ENCODE assay signal across 8 cellular contexts in the genomic region with DNA sequence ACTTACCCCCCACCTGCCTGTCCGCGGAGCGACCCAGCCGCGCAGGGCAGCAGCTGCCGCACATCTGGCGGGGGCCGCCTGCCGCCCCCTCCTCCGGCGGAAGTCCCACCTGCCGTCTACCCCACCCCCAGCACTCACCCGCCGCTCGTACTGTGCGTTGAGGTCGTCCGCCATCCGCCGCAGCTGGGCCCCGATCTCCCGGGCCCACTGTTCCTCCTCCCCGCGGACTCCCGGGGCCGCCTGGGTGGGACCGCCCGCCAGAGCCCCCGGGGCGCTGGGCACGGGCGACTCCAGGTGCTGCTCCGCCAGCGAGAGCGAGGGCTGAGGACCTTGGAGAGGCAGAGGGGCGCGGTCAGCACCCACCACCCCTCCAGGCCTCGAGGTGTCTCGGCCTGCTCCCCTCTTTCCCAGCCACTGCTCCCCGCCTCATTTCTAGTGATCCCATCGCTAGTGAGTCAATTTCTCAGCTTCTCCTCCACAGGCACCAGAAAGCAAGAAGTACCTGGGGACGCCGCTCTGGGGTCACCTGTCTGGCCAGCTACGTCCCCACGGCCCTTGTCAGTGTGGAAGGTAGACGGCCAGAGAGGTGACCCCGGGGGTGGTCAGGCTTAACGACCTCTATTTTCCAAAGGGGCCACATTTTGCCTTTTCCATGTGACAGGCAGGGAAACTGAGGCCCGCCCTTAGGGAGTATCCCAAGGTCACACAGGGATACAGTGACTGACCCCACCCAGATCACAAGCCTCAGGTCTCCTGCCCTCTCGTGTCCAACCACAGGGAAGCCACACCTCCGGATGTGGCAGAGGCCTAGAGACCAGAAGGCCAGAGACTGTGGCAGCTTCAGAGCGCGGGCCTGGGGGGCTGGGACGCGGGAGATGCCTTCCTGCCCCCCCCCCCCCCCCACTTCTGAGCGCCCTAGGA. TPM values are rescaled to one million over a fixed set of nuclear protein-coding genes. Genes with fewer than 3 reads are reported as not detected.
DNase-seq lines count a peak whose midpoint lies in the region; ATAC-seq and TF ChIP-seq lines count a peak whose summit lies in the region.

No MANE protein-coding gene starts in this region.

- no peak overlapping the region for H2BK5ac ChIP-seq in H9 (ENCODE audit: insufficient read length, low read length)

- H3K4me3 ChIP-seq in epithelial cell of esophagus (ENCODE audit: low read length) (peak overlapping the region; percentile 24), tibial artery (peak overlapping the region; percentile 82 to 91)

- intact Hi-C loops in activated B cell treated with CpG ODN at 0.5 μM for 24 hours (cut with micrococcal nuclease) (loop anchor here (1.0 to 10.0 kb wide), 7 partner anchors 16 to 442 kb away; partner anchors contain the start of genes ARHGAP35, CCDC9, INAFM1 and SLC1A5), tibial artery (cut with DNase I; ENCODE audit: low total_unique reads) (no loop called here)

- no peak overlapping the region for H3K56ac ChIP-seq in H9 (ENCODE audit: insufficient read length, low read depth, low read length)

- H2BK12ac ChIP-seq in H9 (ENCODE audit: insufficient read length, low read depth, low read length): no peak overlapping the region

- no peak overlapping the region for H2AK5ac ChIP-seq in H9 (ENCODE audit: insufficient read length, low read length)

- DNase-seq in NK-92 treated with Interleukin-12 subunit alpha and Interleukin-12 subunit beta, amount 100 ng/mL, for 24 hours (lab: John Stamatoyannopoulos, UW): peak; percentile 72
- DNase-seq in NK-92 (lab: John Stamatoyannopoulos, UW; ENCODE audit: unreplicated experiment) (no peak), H9 (peak; percentile 75), MV-4-11 (lab: John Stamatoyannopoulos, UW) (peak; percentile 96), activated B cell treated with CpG ODN at 0.5 μM for 24 hours (peak; percentile 54), epithelial cell of esophagus (ENCODE audit: low read depth) (peak; percentile 41), mucosa of gallbladder (ENCODE audit: low spot score) (peak; percentile 81), tibial artery (peak; percentile 91 to 93)

- H3K14ac ChIP-seq in H9 (ENCODE audit: insufficient read depth, low read length): peak overlapping the region; percentile 85

- no peak overlapping the region for H3K23ac ChIP-seq in H9 (ENCODE audit: insufficient read length, low read depth, low read length)

- H2AFZ ChIP-seq in H9 (ENCODE audit: low read length): no peak overlapping the region

- H3K79me1 ChIP-seq in H9 (ENCODE audit: insufficient read depth, low read depth, low read length, poor library complexity, severe bottlenecking): no peaks in the 10 kb centered on the region

- ATAC-seq in activated B cell treated with CpG ODN at 0.5 μM for 24 hours (ENCODE audit: low read depth): peak; percentile 7

- H3K4me1 ChIP-seq in H9 (ENCODE audit: insufficient read depth, low read length) (peaks cover 2% of the 10 kb centered on the region; the same call in 1 of the 2 replicates), tibial artery (peaks cover 0 to 49% (median 32%) of the 10 kb centered on the region in 4 donors)

- H2BK20ac ChIP-seq in H9 (ENCODE audit: low read depth, low read length, poor library complexity, severe bottlenecking): no peak overlapping the region

- no peaks in the 10 kb centered on the region; a peak in 1 of 5 replicates for H3K9me3 Mint-ChIP-seq in H9
- H3K9me3 Mint-ChIP-seq in activated B cell treated with CpG ODN at 0.5 μM for 24 hours: no peaks in the 10 kb centered on the region

- no peak overlapping the region; the same call in 1 of the 2 replicates for H2BK15ac ChIP-seq in H9 (ENCODE audit: low read depth, low read length)

- no peaks in the 10 kb centered on the region for H3K9me3 ChIP-seq in H9 (ENCODE audit: control insufficient read depth, low read depth, low read length)
- H3K9me3 ChIP-seq in tibial artery: no peaks in the 10 kb centered on the region

- WGBS in H9 (ENCODE audit: extremely low coverage, insufficient read length, low lambda C conversion rate): no CpG with 5 or more reads among the region's 56 CpGs

- H3K27ac ChIP-seq in H9 (ENCODE audit: insufficient read length, low read depth, low read length) (peak overlapping the region; percentile 36), tibial artery (peak overlapping the region; percentile 93 to 99)

- H3K36me3 ChIP-seq in tibial artery: peaks cover 7 to 23% (median 19%) of the 10 kb centered on the region in 3 donors

- peaks cover 0 to 18% (median 8%) of the 10 kb centered on the region in 3 experiments; a peak in 5 of 7 replicates for H3K36me3 Mint-ChIP-seq in H9 (ENCODE audit: insufficient read depth in 1 of 3, low read depth in 3 of 3)
- H3K36me3 Mint-ChIP-seq in activated B cell treated with CpG ODN at 0.5 μM for 24 hours (ENCODE audit: low read depth): no peaks in the 10 kb centered on the region

- POLR2A ChIA-PET in activated B cell treated with CpG ODN at 0.5 μM for 24 hours (lab: Charles Lee): interaction anchor here (0.6 to 7.3 kb wide), 27 partner anchors 11 to 607 kb away, joined by 3 to 152 read pairs (median 6); partner anchors contain the start of genes CCDC9, INAFM1, KPTN and SAE1

- H3K18ac ChIP-seq in H9 (ENCODE audit: insufficient read length, low read depth, low read length): peak overlapping the region; percentile 79

- H4K8ac ChIP-seq in H9 (replicated peaks; ENCODE audit: insufficient read length, low read depth, low read length): no peak overlapping the region

- no peak overlapping the region for H4K5ac ChIP-seq in H9 (ENCODE audit: insufficient read length, low read depth, low read length)

- peaks cover 4% of the 10 kb centered on the region for H4K20me1 ChIP-seq in H9 (ENCODE audit: control insufficient read depth, insufficient read depth, insufficient read length)

- no peaks in the 10 kb centered on the region for H3K27me3 Mint-ChIP-seq in H9 (ENCODE audit: low read depth)
- H3K27me3 Mint-ChIP-seq in activated B cell treated with CpG ODN at 0.5 μM for 24 hours: no peaks in the 10 kb centered on the region

- no peak overlapping the region for H3T11ph ChIP-seq in H9 (ENCODE audit: low read length)

- H3K9ac ChIP-seq in H9 (ENCODE audit: extremely low read depth, insufficient read length, low read length): peak overlapping the region; percentile 51

- H4K91ac ChIP-seq in H9 (ENCODE audit: insufficient read length, low read depth, low read length): peak overlapping the region; percentile 79

- H3K79me2 ChIP-seq in H9 (ENCODE audit: insufficient read depth, low read length): peaks cover 2% of the 10 kb centered on the region; the same call in 1 of the 2 replicates

- peaks cover 30% of the 10 kb centered on the region for H3K23me2 ChIP-seq in H9 (ENCODE audit: insufficient read length, low read depth, low read length, poor library complexity, severe bottlenecking)

- peak overlapping the region; percentile 48 for H3K4me2 ChIP-seq in H9 (ENCODE audit: insufficient read depth, insufficient read length, low read length)

- H3K4me3 Mint-ChIP-seq in H9 (peak overlapping the region in 1 of 2 experiments; percentile 82; a peak in 4 of 5 replicates), activated B cell treated with CpG ODN at 0.5 μM for 24 hours (peak overlapping the region; percentile 85)

- peak overlapping the region; percentile 92 to 98 (median 97); a peak in 6 of 7 replicates for H3K27ac Mint-ChIP-seq in H9
- peak overlapping the region; percentile 89 for H3K27ac Mint-ChIP-seq in activated B cell treated with CpG ODN at 0.5 μM for 24 hours

- peaks cover 15 to 24% of the 10 kb centered on the region in 2 experiments for H3K4me1 Mint-ChIP-seq in H9
- H3K4me1 Mint-ChIP-seq in activated B cell treated with CpG ODN at 0.5 μM for 24 hours: peaks cover 21% of the 10 kb centered on the region

- CTCF ChIA-PET in activated B cell treated with CpG ODN at 0.5 μM for 24 hours (lab: Charles Lee): interaction anchor here (0.7 to 4.9 kb wide), 7 partner anchors 11 to 403 kb away, joined by 3 to 51 read pairs (median 3); partner anchors contain the start of gene CCDC9

- no peaks in the 10 kb centered on the region for H3K27me3 ChIP-seq in H9 (ENCODE audit: insufficient read depth, low read length)
- H3K27me3 ChIP-seq in tibial artery: no peaks in the 10 kb centered on the region

- no peak for TF ChIP-seq CTCF in H9 (conservative IDR thresholded peaks at IDR 0.05)
- no peak for TF ChIP-seq CTCF in activated B cell treated with CpG ODN at 0.5 μM for 24 hours (IDR thresholded peaks at IDR 0.05)
- TF ChIP-seq CTCF in epithelial cell of esophagus (IDR thresholded peaks at IDR 0.05; ENCODE audit: insufficient read depth, low read depth, low read length, missing control alignments): no peak
- TF ChIP-seq CTCF in tibial artery (IDR thresholded peaks at IDR 0.05): peak in 1 of 2 experiments; percentile 4

- peak overlapping the region; percentile 74 for H3K4ac ChIP-seq in H9 (ENCODE audit: low read depth, low read length)

- H2BK120ac ChIP-seq in H9 (ENCODE audit: low read depth, low read length, poor library complexity, severe bottlenecking): peak overlapping the region; percentile 49

RNA-seq across cellular contexts. Expression of gene BBC3, which starts 4.3 kb away (rescaled TPM):
- total RNA-seq in H9 (2021) (23.2 and 24.8 TPM in 2 replicates), activated B cell treated with CpG ODN at 0.5 μM for 24 hours (7.0 and 11.5 TPM in 2 replicates), mucosa of gallbladder (11.2 TPM)

RNA-seq across cellular contexts. Expression of gene CCDC9, which starts 29.6 kb away (rescaled TPM):
- total RNA-seq in H9 (2021) (34.4 and 36.9 TPM in 2 replicates), activated B cell treated with CpG ODN at 0.5 μM for 24 hours (43.7 and 47.1 TPM in 2 replicates), mucosa of gallbladder (32.5 TPM)

RNA-seq across cellular contexts. Expression of gene INAFM1, which starts 48.0 kb away (rescaled TPM):
- total RNA-seq in H9 (2021) (8.5 and 9.2 TPM in 2 replicates), activated B cell treated with CpG ODN at 0.5 μM for 24 hours (9.8 and 11.8 TPM in 2 replicates), mucosa of gallbladder (33.5 TPM)
